ENCODE assay signal across 1 cellular context in genomic region chr19:628168-628567, GRCh38.
TF ChIP-seq lines count a peak whose summit lies in the region.

No MANE protein-coding gene starts in this region.

TF ChIP-seq in HepG2, 621 proteins besides CTCF, POLR2A, EP300 and RAD21:
- TF ChIP-seq SAFB2 (CRISPR knock-in tag; IDR thresholded peaks at IDR 0.05; ENCODE audit: borderline replicate concordance, low read depth) (no peak), HOXA3 (CRISPR knock-in tag; IDR thresholded peaks at IDR 0.05) (peak; percentile 54; the same call in 1 of the 2 replicates), ZFP62 (CRISPR knock-in tag; IDR thresholded peaks at IDR 0.05) (no peak), ZBTB4 (CRISPR knock-in tag; IDR thresholded peaks at IDR 0.05; ENCODE audit: borderline replicate concordance) (0 out of 2 replicates have a peak, but pooled peaks have one; percentile 22), SUZ12 (IDR thresholded peaks at IDR 0.05; ENCODE audit: low read depth, low read length) (no peak), ZNF576 (CRISPR knock-in tag; IDR thresholded peaks at IDR 0.05) (no peak), SMAD9 (CRISPR knock-in tag; IDR thresholded peaks at IDR 0.05) (no peak), NFATC3 (CRISPR knock-in tag; IDR thresholded peaks at IDR 0.05) (no peak), ZBTB33 (CRISPR knock-in tag; IDR thresholded peaks at IDR 0.05) (peak; percentile 100), ZNF263 (CRISPR knock-in tag; IDR thresholded peaks at IDR 0.05) (peak; percentile 64; the same call in 1 of the 2 replicates), SOX5 (CRISPR knock-in tag; IDR thresholded peaks at IDR 0.05; ENCODE audit: borderline replicate concordance) (no peak), SNAPC4 (CRISPR knock-in tag; IDR thresholded peaks at IDR 0.05) (no peak), KLF12 (CRISPR knock-in tag; IDR thresholded peaks at IDR 0.05; ENCODE audit: borderline replicate concordance) (no peak), PRPF4 (IDR thresholded peaks at IDR 0.05; ENCODE audit: low read depth, low read length, poor library complexity, severe bottlenecking) (peak; percentile 21), ZNF451 (CRISPR knock-in tag; IDR thresholded peaks at IDR 0.05) (no peak), ZNF777 (CRISPR knock-in tag; IDR thresholded peaks at IDR 0.05) (no peak), ZFP36 (IDR thresholded peaks at IDR 0.05; ENCODE audit: borderline replicate concordance, low read depth, low read length, partially characterized antibody) (no peak), STAG1 (CRISPR knock-in tag; IDR thresholded peaks at IDR 0.05) (peak; percentile 29; the same call in 1 of the 2 replicates), PHB2 (IDR thresholded peaks at IDR 0.05; ENCODE audit: partially characterized antibody) (no peak), POGZ (CRISPR knock-in tag; IDR thresholded peaks at IDR 0.05) (no peak), RFX3 (CRISPR knock-in tag; IDR thresholded peaks at IDR 0.05) (no peak), ZNF33B (CRISPR knock-in tag; IDR thresholded peaks at IDR 0.05) (no peak), HDAC1 (CRISPR knock-in tag; IDR thresholded peaks at IDR 0.05) (0 out of 2 replicates have a peak, but pooled peaks have one; percentile 21), ZBTB38 (CRISPR knock-in tag; IDR thresholded peaks at IDR 0.05) (peak; percentile 91), MEIS2 (CRISPR knock-in tag; IDR thresholded peaks at IDR 0.05) (no peak), HNF4A (CRISPR knock-in tag; IDR thresholded peaks at IDR 0.05) (no peak)
